Comparison of ENCODE assay signal across 7 cellular contexts in genomic region chr7:102481962-102482361, GRCh38. TPM values are rescaled to one million over a fixed set of nuclear protein-coding genes. Genes with fewer than 3 reads are reported as not detected.
DNase-seq lines count a peak whose midpoint lies in the region; ATAC-seq and TF ChIP-seq lines count a peak whose summit lies in the region.
"Not testable (repeated sequence)": the region's sequence is repeated elsewhere in the genome, so short reads cannot be mapped to it uniquely, and the experiment has no call there.

No MANE protein-coding gene starts in this region.

- not testable (repeated sequence) for TF ChIP-seq CTCF in left lung (IDR thresholded peaks at IDR 0.05); lower lobe of right lung (IDR thresholded peaks at IDR 0.05); sigmoid colon (IDR thresholded peaks at IDR 0.05); type B pancreatic cell (conservative IDR thresholded peaks at IDR 0.05)

- WGBS in sigmoid colon, 2 donors = no CpG with 5 or more reads among the region's 10 CpGs

- H3K27me3 ChIP-seq in left lung; lower lobe of right lung (ENCODE audit: low read depth); sigmoid colon: not testable (repeated sequence)

- not testable (repeated sequence) for H3K27ac ChIP-seq in left lung, lower lobe of right lung, sigmoid colon

- H3K9me3 Mint-ChIP-seq in activated naive CD4-positive, alpha-beta T cell treated with anti-CD3 and anti-CD28 coated beads, Interleukin-2, amount 50 U/mL, for 72 hours; type B pancreatic cell: not testable (repeated sequence)

- H3K4me3 Mint-ChIP-seq in type B pancreatic cell = not testable (repeated sequence)

- not testable (repeated sequence) for H3K36me3 ChIP-seq in left lung, lower lobe of right lung, sigmoid colon

- H3K4me1 ChIP-seq in left lung, lower lobe of right lung, sigmoid colon: not testable (repeated sequence)

- not testable (repeated sequence) for H3K9me3 ChIP-seq in left lung, lower lobe of right lung, sigmoid colon

- H3K4me1 Mint-ChIP-seq in type B pancreatic cell (ENCODE audit: unreplicated experiment) = not testable (repeated sequence)

- not testable (repeated sequence) for H3K27ac Mint-ChIP-seq in activated naive CD4-positive, alpha-beta T cell treated with anti-CD3 and anti-CD28 coated beads, Interleukin-2, amount 50 U/mL, for 72 hours; type B pancreatic cell

- not testable (repeated sequence) for H3K27me3 Mint-ChIP-seq in type B pancreatic cell

- not testable (repeated sequence) for H3K4me3 ChIP-seq in left lung, lower lobe of right lung, sigmoid colon

- H3K36me3 Mint-ChIP-seq in activated naive CD4-positive, alpha-beta T cell treated with anti-CD3 and anti-CD28 coated beads, Interleukin-2, amount 50 U/mL, for 72 hours; type B pancreatic cell: not testable (repeated sequence)

- intact Hi-C loops in Right ventricle myocardium superior (cut with DNase I); left lung (cut with DNase I); lower lobe of right lung (cut with DNase I); sigmoid colon (cut with DNase I): not testable (repeated sequence)

- DNase-seq in activated CD4-positive, CD25-positive, alpha-beta regulatory T cell treated with anti-CD3 and anti-CD28 coated beads, Interleukin-2, amount 50 U/mL, for 72 hours = peak; percentile 20
- peak; percentile 1 to 54 for DNase-seq in activated naive CD4-positive, alpha-beta T cell treated with anti-CD3 and anti-CD28 coated beads, Interleukin-2, amount 50 U/mL, for 72 hours (ENCODE audit: low spot score in 2 of 2)
- DNase-seq in Right ventricle myocardium superior (peak; percentile 34), left lung (peak; percentile 10 to 17), lower lobe of right lung (peak; percentile 8), sigmoid colon (peak; percentile 27), type B pancreatic cell (ENCODE audit: extremely low spot score, unreplicated experiment) (peak; percentile 34)

- TF ChIP-seq EP300 in sigmoid colon (IDR thresholded peaks at IDR 0.05) = not testable (repeated sequence)

- ATAC-seq in activated naive CD4-positive, alpha-beta T cell treated with anti-CD3 and anti-CD28 coated beads, Interleukin-2, amount 50 U/mL, for 72 hours; Right ventricle myocardium superior (ENCODE audit: poor library complexity); left lung; lower lobe of right lung: not testable (repeated sequence)

- TF ChIP-seq POLR2A in sigmoid colon (IDR thresholded peaks at IDR 0.05) = not testable (repeated sequence)

RNA-seq across cellular contexts. Expression of gene POLR2J, which starts 3.2 kb away (rescaled TPM):
- total RNA-seq in activated naive CD4-positive, alpha-beta T cell treated with anti-CD3 and anti-CD28 coated beads, Interleukin-2, amount 50 U/mL, for 72 hours = 10 to 100 TPM; 56.9 to 79.6 TPM
- total RNA-seq in Right ventricle myocardium superior (51.3 TPM), left lung (10 to 100 TPM; 30.5 to 39.0 TPM), lower lobe of right lung (37.9 TPM), sigmoid colon (10 to 100 TPM in 3 of 4 donors, 1 to 10 TPM in 1; 9.9 to 29.3 (median 20.5) TPM), type B pancreatic cell (ENCODE audit: low replicate concordance) (45.2 and 48.1 TPM in 2 replicates)
- 100 to 1,000 TPM in 2 of 3 donors, 10 to 100 TPM in 1; 75.1 to 190 (median 166) TPM for polyA plus RNA-seq in sigmoid colon

RNA-seq across cellular contexts. Expression of gene LRWD1, which starts 17.2 kb away (rescaled TPM):
- 10 to 100 TPM; 11.6 to 12.5 TPM for total RNA-seq in activated naive CD4-positive, alpha-beta T cell treated with anti-CD3 and anti-CD28 coated beads, Interleukin-2, amount 50 U/mL, for 72 hours
- 9.7 TPM for total RNA-seq in Right ventricle myocardium superior
- total RNA-seq in left lung = 10 to 100 TPM; 12.9 to 16.6 TPM
- 19.2 TPM for total RNA-seq in lower lobe of right lung
- total RNA-seq in sigmoid colon = 10 to 100 TPM in 1 of 4 donors, 1 to 10 TPM in 3; 7.2 to 19.4 (median 8.8) TPM
- 10 to 100 TPM; 13.4 to 18.8 (median 16.2) TPM for polyA plus RNA-seq in sigmoid colon
- total RNA-seq in type B pancreatic cell (ENCODE audit: low replicate concordance) = 16.5 and 23.5 TPM in 2 replicates

RNA-seq across cellular contexts. Expression of gene ALKBH4, which starts 17.3 kb away (rescaled TPM):
- 1 to 10 TPM; 8.2 to 9.3 TPM for total RNA-seq in activated naive CD4-positive, alpha-beta T cell treated with anti-CD3 and anti-CD28 coated beads, Interleukin-2, amount 50 U/mL, for 72 hours
- total RNA-seq in Right ventricle myocardium superior = 5.3 TPM
- total RNA-seq in left lung = 1 to 10 TPM; 8.6 to 9.5 TPM
- total RNA-seq in lower lobe of right lung = 10.6 TPM
- total RNA-seq in sigmoid colon = 10 to 100 TPM in 3 of 4 donors, 1 to 10 TPM in 1; 8.0 to 26.7 (median 15.5) TPM
- polyA plus RNA-seq in sigmoid colon = 10 to 100 TPM in 2 of 3 donors, 1 to 10 TPM in 1; 9.2 to 10.2 (median 10.2) TPM
- 11.2 and 13.3 TPM in 2 replicates for total RNA-seq in type B pancreatic cell (ENCODE audit: low replicate concordance)

RNA-seq across cellular contexts. Expression of gene RASA4B, which starts 35.6 kb away (rescaled TPM):
- total RNA-seq in activated naive CD4-positive, alpha-beta T cell treated with anti-CD3 and anti-CD28 coated beads, Interleukin-2, amount 50 U/mL, for 72 hours = 10 to 100 TPM; 21.8 to 23.9 TPM
- total RNA-seq in Right ventricle myocardium superior = 9.3 TPM
- 10 to 100 TPM; 18.1 to 18.5 TPM for total RNA-seq in left lung
- total RNA-seq in lower lobe of right lung = 22.6 TPM
- 10 to 100 TPM in 2 of 4 donors, 1 to 10 TPM in 2; 2.5 to 39.1 (median 12.9) TPM for total RNA-seq in sigmoid colon
- polyA plus RNA-seq in sigmoid colon = 10 to 100 TPM; 11.4 to 24.4 (median 16.6) TPM
- total RNA-seq in type B pancreatic cell (ENCODE audit: low replicate concordance) = 5.5 and 7.1 TPM in 2 replicates

RNA-seq across cellular contexts. Expression of gene ORAI2, which starts 48.6 kb away (rescaled TPM):
- 10 to 100 TPM; 25.8 to 26.7 TPM for total RNA-seq in activated naive CD4-positive, alpha-beta T cell treated with anti-CD3 and anti-CD28 coated beads, Interleukin-2, amount 50 U/mL, for 72 hours
- 4.3 TPM for total RNA-seq in Right ventricle myocardium superior
- 10 to 100 TPM; 22.3 to 38.2 TPM for total RNA-seq in left lung
- total RNA-seq in lower lobe of right lung = 29.7 TPM
- total RNA-seq in sigmoid colon = 10 to 100 TPM in 2 of 4 donors, 1 to 10 TPM in 2; 6.4 to 15.8 (median 11.1) TPM
- polyA plus RNA-seq in sigmoid colon = 10 to 100 TPM in 1 of 3 donors, 1 to 10 TPM in 2; 1.4 to 38.7 (median 3.6) TPM
- total RNA-seq in type B pancreatic cell (ENCODE audit: low replicate concordance) = 23.1 and 34.9 TPM in 2 replicates
